In the genomic region with DNA sequence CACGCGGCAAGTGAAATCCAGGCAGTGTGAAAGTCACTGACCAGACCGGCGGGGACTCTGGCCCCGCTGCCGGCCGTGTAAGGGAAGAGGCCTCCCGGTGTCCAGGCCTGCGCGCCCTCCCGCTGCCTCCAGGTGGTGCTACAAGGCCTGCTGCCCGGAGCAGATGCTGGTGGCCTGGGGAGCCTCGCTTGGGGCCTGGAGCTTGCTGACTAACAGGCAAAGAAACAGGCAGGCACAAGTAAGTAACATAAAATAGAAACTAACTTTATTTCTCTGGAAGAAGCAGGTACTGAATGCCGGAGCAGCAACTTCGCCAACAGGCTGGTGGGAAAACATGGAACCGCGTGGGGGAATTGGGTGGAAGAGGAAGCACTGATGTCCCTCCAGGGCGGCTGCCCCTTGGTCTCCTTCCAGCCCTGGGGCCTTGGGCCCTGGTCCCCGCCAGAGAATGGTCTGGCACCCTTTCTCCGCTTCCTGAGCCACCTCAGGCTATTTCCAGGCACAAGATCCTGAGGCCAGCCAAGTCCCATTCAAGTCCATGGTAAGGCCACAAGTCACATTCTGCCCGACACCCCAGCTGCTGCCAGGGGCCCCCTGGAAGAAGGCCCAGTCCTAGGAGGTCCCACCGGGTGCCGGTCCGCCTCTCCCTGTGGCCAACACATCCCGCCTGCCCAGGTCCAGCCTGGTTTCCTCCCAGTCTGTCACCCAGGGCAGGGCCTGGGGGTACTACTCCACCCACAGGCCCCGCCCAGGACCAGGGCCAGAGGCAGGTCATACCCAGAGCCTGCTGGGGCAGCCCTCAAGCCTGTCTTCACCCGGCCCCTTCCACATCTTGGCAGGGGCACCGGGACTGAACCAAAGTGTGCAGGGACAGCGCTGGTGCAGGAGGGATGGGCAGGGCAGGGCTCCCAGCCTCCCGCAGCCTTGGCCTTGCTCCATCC, we compare ENCODE assay signal across 8 cellular contexts. TPM values are rescaled to one million over a fixed set of nuclear protein-coding genes. Genes with fewer than 3 reads are reported as not detected.
DNase-seq lines count a peak whose midpoint lies in the region; ATAC-seq and TF ChIP-seq lines count a peak whose summit lies in the region.

No MANE protein-coding gene starts in this region.

- H3K36me3 Mint-ChIP-seq in Caco-2 (ENCODE audit: insufficient read depth, unreplicated experiment) = peaks cover 6% of the 10 kb centered on the region
- H3K36me3 Mint-ChIP-seq in activated T-helper 2 cell treated with anti-CD3 and anti-CD28 coated beads, Interferon-gamma antibody, Interleukin-2, Interleukin-4, amounts not matched to agents 10 μg/mL and 5 μg/mL and 100 μg/mL, durations not matched to agents 14 hours and 24 hours and 36 hours (ENCODE audit: low read depth) = peaks cover 16% of the 10 kb centered on the region

- no peaks in the 10 kb centered on the region; the same call in 1 of the 2 replicates for H3K4me1 ChIP-seq in Caco-2

- H3K27me3 Mint-ChIP-seq in Caco-2 (ENCODE audit: insufficient read depth, unreplicated experiment) = no peaks in the 10 kb centered on the region
- H3K27me3 Mint-ChIP-seq in activated T-helper 2 cell treated with anti-CD3 and anti-CD28 coated beads, Interferon-gamma antibody, Interleukin-2, Interleukin-4, amounts not matched to agents 10 μg/mL and 5 μg/mL and 100 μg/mL, durations not matched to agents 14 hours and 24 hours and 36 hours (ENCODE audit: low read depth) = no peaks in the 10 kb centered on the region
- H3K27me3 Mint-ChIP-seq in stimulated activated naive CD8-positive, alpha-beta T cell treated with anti-CD3 and anti-CD28 coated beads, Interleukin-15, amount 100 ng/mL, for 72 hours = peaks cover 20% of the 10 kb centered on the region

- peaks cover 6% of the 10 kb centered on the region for H3K4me1 Mint-ChIP-seq in Caco-2 (ENCODE audit: low read depth, unreplicated experiment)
- peaks cover 5% of the 10 kb centered on the region for H3K4me1 Mint-ChIP-seq in activated T-helper 2 cell treated with anti-CD3 and anti-CD28 coated beads, Interferon-gamma antibody, Interleukin-2, Interleukin-4, amounts not matched to agents 10 μg/mL and 5 μg/mL and 100 μg/mL, durations not matched to agents 14 hours and 24 hours and 36 hours (ENCODE audit: low read depth)
- peaks cover 26% of the 10 kb centered on the region for H3K4me1 Mint-ChIP-seq in stimulated activated naive CD8-positive, alpha-beta T cell treated with anti-CD3 and anti-CD28 coated beads, Interleukin-15, amount 100 ng/mL, for 72 hours

- H3K4me3 ChIP-seq in Caco-2 (ENCODE audit: low read depth, low read length) (no peak overlapping the region), fibroblast of the aortic adventitia (ENCODE audit: low read depth, low read length) (no peak overlapping the region)

- DNase-seq in Caco-2 (peak; percentile 72 to 80), RKO (ENCODE audit: low spot score) (peak; percentile 59), fibroblast of the aortic adventitia (ENCODE audit: low read depth) (peak; percentile 89), nucleus accumbens (lab: John Stamatoyannopoulos, UW) (peak in 55 of 56 donors; percentile 26 to 93 (median 77))
- peak; percentile 50 for DNase-seq in activated T-helper 2 cell treated with anti-CD3 and anti-CD28 coated beads, Interferon-gamma antibody, Interleukin-2, Interleukin-4, amounts not matched to agents 10 μg/mL and 5 μg/mL and 100 μg/mL, durations not matched to agents 14 hours and 24 hours and 36 hours (ENCODE audit: low spot score)
- peak; percentile 69 to 78 for DNase-seq in stimulated activated naive CD8-positive, alpha-beta T cell treated with anti-CD3 and anti-CD28 coated beads, Interleukin-15, amount 100 ng/mL, for 72 hours

- POLR2A ChIA-PET in Caco-2 (lab: Charles Lee) = no interaction called here

- H3K27ac Mint-ChIP-seq in Caco-2 (ENCODE audit: unreplicated experiment) = no peak overlapping the region
- peak overlapping the region; percentile 49 for H3K27ac Mint-ChIP-seq in activated T-helper 2 cell treated with anti-CD3 and anti-CD28 coated beads, Interferon-gamma antibody, Interleukin-2, Interleukin-4, amounts not matched to agents 10 μg/mL and 5 μg/mL and 100 μg/mL, durations not matched to agents 14 hours and 24 hours and 36 hours
- peak overlapping the region in 1 of 2 donors; percentile 64 for H3K27ac Mint-ChIP-seq in stimulated activated naive CD8-positive, alpha-beta T cell treated with anti-CD3 and anti-CD28 coated beads, Interleukin-15, amount 100 ng/mL, for 72 hours

- CTCF ChIA-PET in Caco-2 (lab: Charles Lee) = interaction anchor here (0.6 to 1.0 kb wide), 3 partner anchors 28 to 46 kb away, joined by 3 to 8 read pairs (median 5); no protein-coding TSS in a partner anchor

- H3K9me3 ChIP-seq in Caco-2 = no peaks in the 10 kb centered on the region

- ATAC-seq in HG03139 (IDR thresholded peaks at IDR 0.05; ENCODE audit: unreplicated experiment) = peak; percentile 57
- ATAC-seq in stimulated activated naive CD8-positive, alpha-beta T cell treated with anti-CD3 and anti-CD28 coated beads, Interleukin-15, amount 100 ng/mL, for 72 hours = peak; percentile 76
- ATAC-seq in GM18858 (IDR thresholded peaks at IDR 0.05; ENCODE audit: unreplicated experiment) = no peak

- no peaks in the 10 kb centered on the region for H3K36me3 ChIP-seq in Caco-2 (ENCODE audit: control insufficient read depth, insufficient read depth, low read length)

- intact Hi-C loops in Caco-2 (cut with micrococcal nuclease; ENCODE audit: unreplicated experiment) = loop anchor here (1.0 kb wide), 1 partner anchor 52 kb away; no protein-coding TSS in a partner anchor
- intact Hi-C loops in activated T-helper 2 cell treated with anti-CD3 and anti-CD28 coated beads, Interferon-gamma antibody, Interleukin-2, Interleukin-4, amounts not matched to agents 10 μg/mL and 5 μg/mL and 100 μg/mL, durations not matched to agents 14 hours and 24 hours and 36 hours (cut with micrococcal nuclease) = loop anchor here (1.0 kb wide), 2 partner anchors 31 to 52 kb away; no protein-coding TSS in a partner anchor

- H3K4me3 Mint-ChIP-seq in Caco-2 (ENCODE audit: unreplicated experiment) = no peak overlapping the region
- H3K4me3 Mint-ChIP-seq in activated T-helper 2 cell treated with anti-CD3 and anti-CD28 coated beads, Interferon-gamma antibody, Interleukin-2, Interleukin-4, amounts not matched to agents 10 μg/mL and 5 μg/mL and 100 μg/mL, durations not matched to agents 14 hours and 24 hours and 36 hours (ENCODE audit: low read depth) = no peak overlapping the region
- no peak overlapping the region for H3K4me3 Mint-ChIP-seq in stimulated activated naive CD8-positive, alpha-beta T cell treated with anti-CD3 and anti-CD28 coated beads, Interleukin-15, amount 100 ng/mL, for 72 hours

- H3K9me3 Mint-ChIP-seq in Caco-2 (ENCODE audit: unreplicated experiment) = no peaks in the 10 kb centered on the region
- no peaks in the 10 kb centered on the region for H3K9me3 Mint-ChIP-seq in activated T-helper 2 cell treated with anti-CD3 and anti-CD28 coated beads, Interferon-gamma antibody, Interleukin-2, Interleukin-4, amounts not matched to agents 10 μg/mL and 5 μg/mL and 100 μg/mL, durations not matched to agents 14 hours and 24 hours and 36 hours
- H3K9me3 Mint-ChIP-seq in stimulated activated naive CD8-positive, alpha-beta T cell treated with anti-CD3 and anti-CD28 coated beads, Interleukin-15, amount 100 ng/mL, for 72 hours = no peaks in the 10 kb centered on the region

- TSS peak; percentile 55 for BruUV-seq in Caco-2 (replicated peaks; lab: Mats Ljungman, UMichigan)

- H3K27me3 ChIP-seq in Caco-2 (replicated peaks; ENCODE audit: control insufficient read depth, insufficient read depth, low read length) = no peaks in the 10 kb centered on the region

- TF ChIP-seq CTCF in Caco-2 (IDR thresholded peaks at IDR 0.05; ENCODE audit: insufficient read depth in 1 of 2, low read depth in 1 of 2, low read length in 1 of 2, severe bottlenecking in 1 of 2, unreplicated experiment in 1 of 2) (peak; percentile 66 to 84), fibroblast of the aortic adventitia (IDR thresholded peaks at IDR 0.05; ENCODE audit: insufficient read depth, low read length) (peak; percentile 98)

RNA-seq across cellular contexts. Expression of gene TNK2, which starts 45.0 kb away (rescaled TPM):
- total RNA-seq in Caco-2 (2022) = 36.0 and 37.9 TPM in 2 replicates
- 122 and 123 TPM in 2 replicates for total RNA-seq in activated T-helper 2 cell treated with anti-CD3 and anti-CD28 coated beads, Interferon-gamma antibody, Interleukin-2, Interleukin-4, amounts not matched to agents 10 μg/mL and 5 μg/mL and 100 μg/mL, durations not matched to agents 14 hours and 24 hours and 36 hours
- 7.1 and 10.8 TPM in 2 replicates for total RNA-seq in fibroblast of the aortic adventitia (ENCODE audit: low replicate concordance)

RNA-seq across cellular contexts. Expression of gene MUC4, which starts 51.7 kb away (rescaled TPM):
- 0.21 and 0.36 TPM in 2 replicates for total RNA-seq in Caco-2 (2022)
- total RNA-seq in activated T-helper 2 cell treated with anti-CD3 and anti-CD28 coated beads, Interferon-gamma antibody, Interleukin-2, Interleukin-4, amounts not matched to agents 10 μg/mL and 5 μg/mL and 100 μg/mL, durations not matched to agents 14 hours and 24 hours and 36 hours = 1.3 and 1.4 TPM in 2 replicates
- total RNA-seq in fibroblast of the aortic adventitia (ENCODE audit: low replicate concordance) = not detected in 2 replicates
